ENCODE assay signal across 8 cellular contexts in genomic region chr6:111210074-111210729, GRCh38.
A peak's percentile ranks its signal among the peaks of the same experiment; 100 is the strongest.
DNase-seq lines count a peak whose midpoint lies in the region; ATAC-seq and TF ChIP-seq lines count a peak whose summit lies in the region.

No MANE protein-coding gene starts in this region.

- intact Hi-C loops in heart left ventricle (cut with DNase I): loop anchor here in 9 of 10 donors (1.0 to 10.0 kb wide), 9 partner anchors 153 to 685 kb away; no protein-coding TSS in a partner anchor

- H3K4me1 ChIP-seq in heart left ventricle: peaks cover 0 to 5% (median 0%) of the 10 kb centered on the region in 12 donors

- DNase-seq in AG20443 (ENCODE audit: low spot score) (peak; percentile 70), NCI-H526 treated with DMSO at 0.1 percent for 48 hours (lab: John Stamatoyannopoulos, UW) (peak; percentile 64), heart left ventricle (no peak), retina (peak; percentile 58)
- DNase-seq in activated effector memory CD4-positive, alpha-beta T cell treated with Interleukin-2 at 50 U/mL for 16 hours: peak; percentile 2

- no peaks in the 10 kb centered on the region for H3K27me3 ChIP-seq in heart left ventricle

- WGBS in heart left ventricle, 4 donors: 28 to 48% (median 36%) methylated on average over 1 of the region's 1 CpG

- peak; percentile 61 for TF ChIP-seq CTCF in GM12875 (IDR thresholded peaks at IDR 0.05; ENCODE audit: borderline replicate concordance, insufficient read depth, low read depth, low read length)
- peak; percentile 58 to 81 (median 72) for TF ChIP-seq CTCF in heart left ventricle (IDR thresholded peaks at IDR 0.05)

- TF ChIP-seq POLR2A in heart left ventricle (IDR thresholded peaks at IDR 0.05): no peak

- ATAC-seq in HG03442 (IDR thresholded peaks at IDR 0.05; ENCODE audit: unreplicated experiment) (peak; percentile 67), heart left ventricle (peak in 3 of 4 donors; percentile 53 to 72 (median 61)), GM21360 (IDR thresholded peaks at IDR 0.05; ENCODE audit: unreplicated experiment) (no peak)

- H3K4me3 ChIP-seq in GM12875 (ENCODE audit: low read depth, low read length): no peak overlapping the region
- H3K4me3 ChIP-seq in heart left ventricle: no peak overlapping the region

- no peaks in the 10 kb centered on the region for H3K36me3 ChIP-seq in heart left ventricle

- H3K9me3 ChIP-seq in heart left ventricle: no peaks in the 10 kb centered on the region

- no peak overlapping the region for H3K27ac ChIP-seq in heart left ventricle

Comparison
In these comparisons a context has a peak if more than half of its experiments do, and no peak if none do; other contexts are left out.
1. DNase-seq: peak in AG20443 (single experiment), NCI-H526 treated with DMSO at 0.1 percent for 48 hours (single experiment), activated effector memory CD4-positive, alpha-beta T cell treated with Interleukin-2 at 50 U/mL for 16 hours (single experiment) and retina (single experiment); none in heart left ventricle (0 of 5).